In genomic region chr22:31089101-31090100, GRCh38 we compare ENCODE assay signal across 8 cellular contexts. TPM values are rescaled to one million over a fixed set of nuclear protein-coding genes. Genes with fewer than 3 reads are reported as not detected.
DNase-seq lines count a peak whose midpoint lies in the region; FAIRE-seq and TF ChIP-seq lines count a peak whose summit lies in the region.

No MANE protein-coding gene starts in this region.

- no peak overlapping the region for H3K27ac Mint-ChIP-seq in neural crest cell (ENCODE audit: unreplicated experiment)

- peaks cover 47% of the 10 kb centered on the region for H3K36me3 ChIP-seq in BJ (ENCODE audit: control insufficient read depth, insufficient read depth, low read length)

- H3K4me3 Mint-ChIP-seq in neural crest cell = peak overlapping the region; percentile 74

- no peak overlapping the region for H3K4me3 ChIP-seq in BJ (ENCODE audit: low read depth, low read length)

- CTCF ChIA-PET in BJ (lab: Yijun Ruan, JAX) = interaction anchor here (0.6 to 4.0 kb wide), 15 partner anchors 10 to 190 kb away, joined by 3 to 26 read pairs (median 3); partner anchors contain the start of genes INPP5J and SELENOM

- no peaks in the 10 kb centered on the region for H3K9me3 Mint-ChIP-seq in neural crest cell

- peaks cover 2% of the 10 kb centered on the region for H3K27me3 Mint-ChIP-seq in neural crest cell (ENCODE audit: low read depth)

- peaks cover 11% of the 10 kb centered on the region for H3K4me1 Mint-ChIP-seq in neural crest cell

- TF ChIP-seq CTCF in BJ (IDR thresholded peaks at IDR 0.05; ENCODE audit: insufficient read depth, low read depth, low read length) = peak; percentile 87
- TF ChIP-seq CTCF in neural crest cell (conservative IDR thresholded peaks at IDR 0.05) = peak; percentile 73

- H3K36me3 Mint-ChIP-seq in neural crest cell (ENCODE audit: low read depth) = no peaks in the 10 kb centered on the region

- POLR2A ChIA-PET in BJ (lab: Charles Lee) = interaction anchor here (0.6 kb wide), 1 partner anchor 133 kb away, joined by 4 read pairs; no protein-coding TSS in a partner anchor

- DNase-seq in BJ (ENCODE audit: low read depth) (no peak), GM18507 (ENCODE audit: extremely low spot score, insufficient read length, low read depth) (peak; percentile 37), T-helper 9 cell (peak; percentile 25), erythroblast (lab: John Stamatoyannopoulos, UW) (peak; percentile 52 to 70), neural crest cell (ENCODE audit: low read depth, low spot score) (peak; percentile 58), DMS79 (lab: John Stamatoyannopoulos, UW) (no peak), SIG-M5 treated with dmso at 0.1 percent for 504 hours (lab: John Stamatoyannopoulos, UW; ENCODE audit: unreplicated experiment) (no peak), NOMO-1 (lab: John Stamatoyannopoulos, UW; ENCODE audit: unreplicated experiment in 2 of 2) (no peak)

- TF ChIP-seq POLR2A in erythroblast (IDR thresholded peaks at IDR 0.05; ENCODE audit: low read length) = no peak

- no peaks in the 10 kb centered on the region for H3K27me3 ChIP-seq in BJ (ENCODE audit: control insufficient read depth, insufficient read depth, low read length)

- FAIRE-seq in GM18507 (lab: Jason Lieb, UNC) = peak; percentile 62

RNA-seq across cellular contexts. Expression of gene SMTN, which starts 8.3 kb away (rescaled TPM):
- polyA plus RNA-seq in BJ (2011; rRNA removed) = 16.9 and 45.7 TPM in 2 replicates
- polyA minus RNA-seq in BJ (2011; rRNA and poly(A)+ RNA removed) = 19.0 and 23.1 TPM in 2 replicates
- total RNA-seq in neural crest cell = 53.8 and 55.0 TPM in 2 replicates

RNA-seq across cellular contexts. Expression of gene SELENOM, which starts 18.0 kb away (rescaled TPM):
- polyA plus RNA-seq in BJ (2011; rRNA removed) = 215 and 292 TPM in 2 replicates
- polyA minus RNA-seq in BJ (2011; rRNA and poly(A)+ RNA removed) = 111 and 156 TPM in 2 replicates
- total RNA-seq in neural crest cell = 9.1 and 10.1 TPM in 2 replicates

RNA-seq across cellular contexts. Expression of gene INPP5J, which starts 33.4 kb away (rescaled TPM):
- polyA plus RNA-seq in BJ (2011; rRNA removed) = 1.1 and 1.5 TPM in 2 replicates
- 0.98 and 2.5 TPM in 2 replicates for polyA minus RNA-seq in BJ (2011; rRNA and poly(A)+ RNA removed)
- 4.5 and 4.7 TPM in 2 replicates for total RNA-seq in neural crest cell

RNA-seq across cellular contexts. Expression of gene PLA2G3, which starts 50.9 kb away (rescaled TPM):
- 0.04 TPM in 1 of 2 replicates, not detected in the other for polyA plus RNA-seq in BJ (2011; rRNA removed)
- not detected in 2 replicates for polyA minus RNA-seq in BJ (2011; rRNA and poly(A)+ RNA removed)
- total RNA-seq in neural crest cell = 24.3 and 24.7 TPM in 2 replicates

Comparison
In these comparisons a context has a peak if more than half of its experiments do, and no peak if none do; other contexts are left out.
1. DNase-seq: peak in GM18507 (single experiment), T-helper 9 cell (single experiment), erythroblast (2 of 2) and neural crest cell (single experiment); none in BJ (single experiment), DMS79 (single experiment), SIG-M5 treated with dmso at 0.1 percent for 504 hours (single experiment) and NOMO-1 (0 of 2).